ENCODE assay signal across 1 cellular context in the genomic region with DNA sequence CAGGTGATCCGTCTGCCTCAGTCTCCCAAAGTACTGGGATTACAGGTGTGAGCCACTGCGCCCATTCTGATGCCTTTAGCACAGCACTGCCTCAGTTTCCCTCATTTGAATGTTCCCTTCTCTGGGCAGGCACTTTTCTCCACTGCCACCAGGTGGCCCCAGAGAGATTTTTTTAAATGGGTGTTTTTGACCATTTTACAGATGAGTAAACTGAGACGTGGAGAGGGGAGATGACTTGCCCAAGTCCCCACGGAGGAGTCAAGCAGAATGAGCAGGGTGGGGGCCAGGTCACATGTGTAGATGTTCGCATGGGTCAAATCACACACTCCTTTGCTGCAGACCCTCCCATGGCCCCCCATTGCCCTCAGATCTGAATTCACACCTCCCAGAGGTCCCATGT.
TF ChIP-seq lines count a peak whose summit lies in the region.

No MANE protein-coding gene starts in this region.

TF ChIP-seq in endothelial cell of umbilical vein, 7 proteins besides CTCF, POLR2A, EP300 and RAD21 (continued from another document):
- no peak for TF ChIP-seq MYC (IDR thresholded peaks at IDR 0.05; ENCODE audit: low read depth, low read length)
- TF ChIP-seq, protein P1, sequence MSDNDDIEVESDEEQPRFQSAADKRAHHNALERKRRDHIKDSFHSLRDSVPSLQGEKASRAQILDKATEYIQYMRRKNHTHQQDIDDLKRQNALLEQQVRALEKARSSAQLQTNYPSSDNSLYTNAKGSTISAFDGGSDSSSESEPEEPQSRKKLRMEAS (IDR thresholded peaks at IDR 0.05; ENCODE audit: insufficient read depth, insufficient read length) = no peak
- TF ChIP-seq GATA2 (IDR thresholded peaks at IDR 0.05; ENCODE audit: insufficient read depth, insufficient read length, low read depth, low read length) = no peak
